ENCODE assay signal across 11 cellular contexts in the genomic region with DNA sequence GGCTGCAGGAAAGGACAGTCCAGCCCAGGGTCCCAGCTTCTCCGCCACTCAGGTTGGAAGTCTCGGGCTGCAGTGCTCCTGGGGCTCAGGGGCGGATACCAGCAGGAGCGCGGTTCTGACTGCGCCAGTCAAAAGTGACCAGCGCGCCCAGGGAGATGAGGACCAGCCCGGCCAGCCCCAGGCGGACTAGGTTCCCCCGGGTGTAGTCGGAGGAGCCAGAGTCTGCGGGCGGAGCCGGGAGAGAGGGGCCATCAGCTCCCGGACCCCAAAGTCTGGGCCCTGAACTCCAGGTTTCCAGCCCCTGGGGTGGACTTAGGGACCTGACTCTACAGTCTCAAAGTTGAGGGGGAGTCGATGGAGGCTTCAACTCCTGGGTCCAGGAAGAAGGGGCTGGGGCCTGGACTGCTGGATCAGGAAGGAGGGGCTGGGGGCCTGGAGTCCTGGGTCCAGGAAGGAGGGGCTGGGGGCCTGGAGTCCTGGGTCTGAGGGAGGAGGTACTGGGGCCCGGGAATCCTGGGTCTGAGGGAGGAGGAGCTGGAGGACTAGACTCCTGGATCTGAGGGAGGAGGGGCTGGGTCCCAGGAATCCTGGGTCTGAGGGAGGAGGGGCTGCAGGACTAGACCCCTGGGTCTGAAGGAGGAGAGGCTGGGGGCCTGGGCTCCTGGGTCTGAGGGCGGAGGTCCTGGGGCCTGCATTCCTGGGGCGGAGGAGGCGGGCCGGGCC. TPM values are rescaled to one million over a fixed set of nuclear protein-coding genes. Genes with fewer than 3 reads are reported as not detected.
DNase-seq lines count a peak whose midpoint lies in the region; ATAC-seq and TF ChIP-seq lines count a peak whose summit lies in the region.
"Had no signal": no experiment of that assay in that cellular context is flagged by ENCODE, and none has a peak within 500 bp of the region (broad histone marks: within the 10 kb centered on the region; RNA-seq: fewer than 3 reads in every experiment).

No MANE protein-coding gene starts in this region.

- H3K27ac ChIP-seq in A673 (ENCODE audit: low read depth, low read length, poor library complexity, severe bottlenecking): no peak overlapping the region
- no peak overlapping the region for H3K27ac ChIP-seq in HUES64 (ENCODE audit: low read depth, low read length)
- H3K27ac ChIP-seq in naive thymus-derived CD4-positive, alpha-beta T cell (ENCODE audit: low read depth, low read length): peak overlapping the region; percentile 6
- no peak overlapping the region for H3K27ac ChIP-seq in MM.1S (ENCODE audit: low read length)

- ATAC-seq in naive thymus-derived CD4-positive, alpha-beta T cell: no peak

- no peak overlapping the region for H3K4me2 ChIP-seq in MM.1S (ENCODE audit: low read depth, low read length)

- H3K4me3 ChIP-seq in A673 (ENCODE audit: low read depth, low read length, poor library complexity, severe bottlenecking) (peak overlapping the region; percentile 32), HUES64 (ENCODE audit: low read length) (peak overlapping the region; percentile 55), MM.1S (ENCODE audit: low read length) (no peak overlapping the region)
- peak overlapping the region; percentile 42 for H3K4me3 ChIP-seq in naive thymus-derived CD4-positive, alpha-beta T cell (ENCODE audit: low read length)

- peak overlapping the region; percentile 46 for H3K9ac ChIP-seq in HUES64 (ENCODE audit: low read depth, low read length)
- H3K9ac ChIP-seq in MM.1S (ENCODE audit: low read length): no peak overlapping the region

- peaks cover 52% of the 10 kb centered on the region for H3K4me1 Mint-ChIP-seq in dendritic cell treated with granulocyte-macrophage colony-stimulating factor and Interleukin-4, amounts not matched to agents 40 ng/mL and 50 ng/mL, for 4 days (ENCODE audit: low read depth)
- H3K4me1 Mint-ChIP-seq in naive thymus-derived CD4-positive, alpha-beta T cell: peaks cover 9 to 25% (median 15%) of the 10 kb centered on the region in 7 donors

- H4K20me1 ChIP-seq in MM.1S (ENCODE audit: insufficient read depth, low read length): no peaks in the 10 kb centered on the region

- DNase-seq in A673 (ENCODE audit: low spot score) (no peak), islet precursor cell (no peak), posterior vena cava (ENCODE audit: low spot score) (no peak), MM.1S (no peak), cerebellum (ENCODE audit: low spot score) (no peak)
- no peak for DNase-seq in naive thymus-derived CD4-positive, alpha-beta T cell

- no peaks in the 10 kb centered on the region for H3K79me2 ChIP-seq in MM.1S (ENCODE audit: low read length)

- CTCF ChIA-PET in A673 (lab: Charles Lee): no interaction called here
- CTCF ChIA-PET in naive thymus-derived CD4-positive, alpha-beta T cell (lab: Charles Lee): interaction anchor here (0.5 to 0.7 kb wide), 2 partner anchors 70 to 71 kb away, joined by 3 to 4 read pairs; no protein-coding TSS in a partner anchor

- H3K9me2 ChIP-seq in MM.1S (replicated peaks; ENCODE audit: insufficient read depth, low read length): no peaks in the 10 kb centered on the region

- POLR2A ChIA-PET in A673 (lab: Charles Lee; ENCODE audit: low non-redundant PET): no interaction called here
- POLR2A ChIA-PET in naive thymus-derived CD4-positive, alpha-beta T cell (lab: Charles Lee): interaction anchor here (0.5 to 0.8 kb wide), 5 partner anchors 9 to 228 kb away, joined by 3 to 4 read pairs (median 3); partner anchors contain the start of genes MYADM and TSEN34

- no peak overlapping the region for H3K27ac Mint-ChIP-seq in dendritic cell treated with granulocyte-macrophage colony-stimulating factor and Interleukin-4, amounts not matched to agents 40 ng/mL and 50 ng/mL, for 4 days
- H3K27ac Mint-ChIP-seq in naive thymus-derived CD4-positive, alpha-beta T cell: no peak overlapping the region
- H3K27ac Mint-ChIP-seq: activated B cell treated with CpG ODN at 0.5 μM for 24 hours had no signal

- TF ChIP-seq CTCF in A673 (conservative IDR thresholded peaks at IDR 0.05; ENCODE audit: low read depth, low read length): no peak
- no peak for TF ChIP-seq CTCF in MM.1S (IDR thresholded peaks at IDR 0.05; ENCODE audit: low read length)

- 73% methylated on average over 22 of the region's 22 CpGs for WGBS in HUES64

- H3K27me3 ChIP-seq in A673 (replicated peaks; ENCODE audit: insufficient read depth, low read depth, low read length, poor library complexity) (no peaks in the 10 kb centered on the region), HUES64 (ENCODE audit: insufficient read depth, low read length) (peaks cover 30% of the 10 kb centered on the region), MM.1S (replicated peaks; ENCODE audit: insufficient read depth, low read length) (peaks cover 24% of the 10 kb centered on the region)
- no peaks in the 10 kb centered on the region for H3K27me3 ChIP-seq in naive thymus-derived CD4-positive, alpha-beta T cell (ENCODE audit: control insufficient read depth in 2 of 2, insufficient read depth in 2 of 2, low read length in 2 of 2)

- H3K36me3 ChIP-seq in A673 (ENCODE audit: insufficient read depth, low read length, poor library complexity, severe bottlenecking) (no peaks in the 10 kb centered on the region), HUES64 (ENCODE audit: insufficient read depth, low read length) (no peaks in the 10 kb centered on the region), MM.1S (replicated peaks; ENCODE audit: insufficient read depth, low read length) (no peaks in the 10 kb centered on the region)
- no peaks in the 10 kb centered on the region for H3K36me3 ChIP-seq in naive thymus-derived CD4-positive, alpha-beta T cell (ENCODE audit: control insufficient read depth in 2 of 3, insufficient read depth in 3 of 3, low read length in 3 of 3)

- peaks cover 5% of the 10 kb centered on the region for H3K4me1 ChIP-seq in A673 (ENCODE audit: insufficient read depth, low read length, poor library complexity, severe bottlenecking)
- peaks cover 5% of the 10 kb centered on the region; the same call in 1 of the 2 replicates for H3K4me1 ChIP-seq in HUES64 (ENCODE audit: insufficient read depth, low read length)
- H3K4me1 ChIP-seq in naive thymus-derived CD4-positive, alpha-beta T cell (ENCODE audit: control insufficient read depth in 2 of 2, insufficient read depth in 2 of 2, low read length in 2 of 2): peaks cover 7 to 11% of the 10 kb centered on the region in 2 donors
- no peaks in the 10 kb centered on the region for H3K4me1 ChIP-seq in MM.1S (ENCODE audit: low read length)

- no peaks in the 10 kb centered on the region for H3K9me3 Mint-ChIP-seq in dendritic cell treated with granulocyte-macrophage colony-stimulating factor and Interleukin-4, amounts not matched to agents 40 ng/mL and 50 ng/mL, for 4 days
- peaks cover 0 to 5% (median 0%) of the 10 kb centered on the region in 11 donors for H3K9me3 Mint-ChIP-seq in naive thymus-derived CD4-positive, alpha-beta T cell

- no peak overlapping the region for H2AFZ ChIP-seq in MM.1S (ENCODE audit: low read length)

- H3F3A ChIP-seq in MM.1S (ENCODE audit: insufficient read depth, low read length): no peaks in the 10 kb centered on the region

- peaks cover 2% of the 10 kb centered on the region for H3K27me3 Mint-ChIP-seq in dendritic cell treated with granulocyte-macrophage colony-stimulating factor and Interleukin-4, amounts not matched to agents 40 ng/mL and 50 ng/mL, for 4 days
- peaks cover 8 to 24% (median 16%) of the 10 kb centered on the region in 5 donors for H3K27me3 Mint-ChIP-seq in naive thymus-derived CD4-positive, alpha-beta T cell

- H3K36me3 Mint-ChIP-seq in dendritic cell treated with granulocyte-macrophage colony-stimulating factor and Interleukin-4, amounts not matched to agents 40 ng/mL and 50 ng/mL, for 4 days (ENCODE audit: low read depth): peaks cover 48% of the 10 kb centered on the region
- H3K36me3 Mint-ChIP-seq in naive thymus-derived CD4-positive, alpha-beta T cell: peaks cover 0 to 3% (median 0%) of the 10 kb centered on the region in 5 donors

- peak overlapping the region; percentile 74 for H3K4me3 Mint-ChIP-seq in dendritic cell treated with granulocyte-macrophage colony-stimulating factor and Interleukin-4, amounts not matched to agents 40 ng/mL and 50 ng/mL, for 4 days
- peak overlapping the region in 6 of 10 donors; percentile 25 to 87 (median 78) for H3K4me3 Mint-ChIP-seq in naive thymus-derived CD4-positive, alpha-beta T cell

- H3K9me3 ChIP-seq in A673 (ENCODE audit: low read depth, low read length, poor library complexity, severe bottlenecking) (peaks cover 3% of the 10 kb centered on the region), HUES64 (ENCODE audit: insufficient read depth, low read depth, low read length) (no peaks in the 10 kb centered on the region), MM.1S (replicated peaks; ENCODE audit: insufficient read depth, low read length) (no peaks in the 10 kb centered on the region)
- no peaks in the 10 kb centered on the region for H3K9me3 ChIP-seq in naive thymus-derived CD4-positive, alpha-beta T cell (ENCODE audit: control insufficient read depth in 2 of 3, low read length in 3 of 3)

- intact Hi-C loops in A673 (cut with micrococcal nuclease; ENCODE audit: unreplicated experiment) (no loop called here), posterior vena cava (cut with DNase I) (no loop called here)
- intact Hi-C loops in dendritic cell treated with granulocyte-macrophage colony-stimulating factor and Interleukin-4, amounts not matched to agents 40 ng/mL and 50 ng/mL, for 4 days (cut with micrococcal nuclease): loop anchor here (5.0 kb wide), 1 partner anchor 33 kb away; the partner anchor contains the start of gene VSTM1
- intact Hi-C loops in naive thymus-derived CD4-positive, alpha-beta T cell (cut with micrococcal nuclease): no loop called here

- no TSS peak for BruUV-seq in A673 (replicated peaks; lab: Mats Ljungman, UMichigan)

RNA-seq across cellular contexts. Expression of gene OSCAR, which starts 5.3 kb away (rescaled TPM):
- total RNA-seq in A673 (2021) (0.47 and 0.61 TPM in 2 replicates), posterior vena cava (1 to 10 TPM; 3.9 to 5.0 TPM), cerebellum (0.18 TPM)
- 0.55 TPM for polyA plus RNA-seq in HUES64 (2013, experiment 1 of 2)
- 0.63 TPM for polyA plus RNA-seq in HUES64 (2013, experiment 2 of 2)
- total RNA-seq in naive thymus-derived CD4-positive, alpha-beta T cell: 10 to 100 TPM in 1 of 5 experiments, 1 to 10 TPM in 1, under 1 TPM in 3; 0.19 to 44.6 (median 0.51) TPM
- polyA plus RNA-seq in naive thymus-derived CD4-positive, alpha-beta T cell: under 1 TPM in 1 of 2 donors, not detected in 1; 0.13 TPM

RNA-seq across cellular contexts. Expression of gene NDUFA3, which starts 7.4 kb away (rescaled TPM):
- 144 and 148 TPM in 2 replicates for total RNA-seq in A673 (2021)
- polyA plus RNA-seq in HUES64 (2013, experiment 1 of 2): 149 TPM
- 176 TPM for polyA plus RNA-seq in HUES64 (2013, experiment 2 of 2)
- 100 to 1,000 TPM in 3 of 5 experiments, 10 to 100 TPM in 2; 64.4 to 127 (median 117) TPM for total RNA-seq in naive thymus-derived CD4-positive, alpha-beta T cell
- 100 to 1,000 TPM; 333 to 490 TPM for polyA plus RNA-seq in naive thymus-derived CD4-positive, alpha-beta T cell
- total RNA-seq in posterior vena cava: 100 to 1,000 TPM in 1 of 2 donors, 10 to 100 TPM in 1; 59.3 to 105 TPM
- total RNA-seq in cerebellum: 10.5 TPM

RNA-seq across cellular contexts. Expression of gene TARM1, which starts 14.1 kb away (rescaled TPM):
- total RNA-seq in A673 (2021) (not detected in 2 replicates), posterior vena cava (not detected), cerebellum (not detected)
- not detected for polyA plus RNA-seq in HUES64 (2013, experiment 1 of 2)
- not detected for polyA plus RNA-seq in HUES64 (2013, experiment 2 of 2)
- not detected for total RNA-seq in naive thymus-derived CD4-positive, alpha-beta T cell
- polyA plus RNA-seq in naive thymus-derived CD4-positive, alpha-beta T cell: not detected
- total RNA-seq: activated B cell treated with CpG ODN at 0.5 μM for 24 hours, left colon, LHCN-M2 had no signal

RNA-seq across cellular contexts. Expression of gene TFPT, which starts 20.2 kb away (rescaled TPM):
- 31.1 and 31.4 TPM in 2 replicates for total RNA-seq in A673 (2021)
- 15.0 TPM for polyA plus RNA-seq in HUES64 (2013, experiment 1 of 2)
- 16.4 TPM for polyA plus RNA-seq in HUES64 (2013, experiment 2 of 2)
- total RNA-seq in naive thymus-derived CD4-positive, alpha-beta T cell: 10 to 100 TPM; 13.4 to 46.5 (median 14.6) TPM
- polyA plus RNA-seq in naive thymus-derived CD4-positive, alpha-beta T cell: 10 to 100 TPM; 15.2 to 21.6 TPM
- total RNA-seq in posterior vena cava: 10 to 100 TPM; 13.3 to 14.8 TPM
- total RNA-seq in cerebellum: 3.9 TPM

RNA-seq across cellular contexts. Expression of gene PRPF31, which starts 20.3 kb away (rescaled TPM):
- total RNA-seq in A673 (2021) (109 and 115 TPM in 2 replicates), posterior vena cava (10 to 100 TPM; 33.6 to 37.6 TPM), cerebellum (23.9 TPM)
- 55.5 TPM for polyA plus RNA-seq in HUES64 (2013, experiment 1 of 2)
- polyA plus RNA-seq in HUES64 (2013, experiment 2 of 2): 58.1 TPM
- 10 to 100 TPM; 51.8 to 82.1 (median 71.0) TPM for total RNA-seq in naive thymus-derived CD4-positive, alpha-beta T cell
- polyA plus RNA-seq in naive thymus-derived CD4-positive, alpha-beta T cell: 10 to 100 TPM; 74.8 to 87.4 TPM
